Comparison of ENCODE assay signal across 29 cellular contexts in genomic region chr15:99096173-99096893, GRCh38. TPM values are rescaled to one million over a fixed set of nuclear protein-coding genes. Genes with fewer than 3 reads are reported as not detected.
DNase-seq lines count a peak whose midpoint lies in the region; ATAC-seq and TF ChIP-seq lines count a peak whose summit lies in the region.
"Had no signal": no experiment of that assay in that cellular context is flagged by ENCODE, and none has a peak within 500 bp of the region (broad histone marks: within the 10 kb centered on the region; RNA-seq: fewer than 3 reads in every experiment).

No MANE protein-coding gene starts in this region.

- peak; percentile 24 for DNase-seq in activated CD4-positive, CD25-positive, alpha-beta regulatory T cell treated with anti-CD3 and anti-CD28 coated beads, Interleukin-2, amount 50 U/mL, for 72 hours
- no peak for DNase-seq in activated CD4-positive, CD25-positive, alpha-beta regulatory T cell (lab: John Stamatoyannopoulos, UW)
- DNase-seq in esophagus muscularis mucosa (ENCODE audit: extremely low spot score) (no peak), mesenteric fat pad (ENCODE audit: low spot score) (peak; percentile 64), PC-9 (no peak), coronary artery (ENCODE audit: low spot score) (no peak)
- DNase-seq in stimulated activated effector memory CD8-positive, alpha-beta T cell treated with anti-CD3 and anti-CD28 coated beads, Interleukin-12 subunit alpha, Interleukin-12 subunit beta, amount 100 ng/mL, for 72 hours (ENCODE audit: low spot score in 2 of 2), result no peak
- DNase-seq: Caco-2, DMS 273 treated with DMSO at 0.1 percent for 48 hours, DMS79, EL, GDM1, GOT3, HCEC 1CT, MM.1S, NCI-H2029, NCI-H2227 treated with DMSO at 0.1 percent for 48 hours, NCI-H526 treated with DMSO at 0.1 percent for 48 hours, SHP77 had no signal

- no peaks in the 10 kb centered on the region for H4K20me1 ChIP-seq in PC-9 (ENCODE audit: insufficient read depth)

- no peak overlapping the region for H2AFZ ChIP-seq in PC-9

- H3K9me3 Mint-ChIP-seq in stimulated activated effector memory CD8-positive, alpha-beta T cell treated with anti-CD3 and anti-CD28 coated beads, Interleukin-12 subunit alpha, Interleukin-12 subunit beta, amount 100 ng/mL, for 72 hours, result no peaks in the 10 kb centered on the region
- H3K9me3 Mint-ChIP-seq: CD8-positive, alpha-beta T cell; IgD-negative memory B cell had no signal

- H3K27ac Mint-ChIP-seq in stimulated activated effector memory CD8-positive, alpha-beta T cell treated with anti-CD3 and anti-CD28 coated beads, Interleukin-12 subunit alpha, Interleukin-12 subunit beta, amount 100 ng/mL, for 72 hours, result no peak overlapping the region
- H3K27ac Mint-ChIP-seq: B cell; CD8-positive, alpha-beta T cell; IgD-negative memory B cell had no signal

- whole genome bisulfite sequencing in esophagus muscularis mucosa, result 90% methylated on average over 11 of the region's 11 CpGs

- TF ChIP-seq CTCF in esophagus muscularis mucosa (IDR thresholded peaks at IDR 0.05), result no peak
- TF ChIP-seq CTCF in PC-9 (conservative IDR thresholded peaks at IDR 0.05), result no peak
- no peak for TF ChIP-seq CTCF in coronary artery (IDR thresholded peaks at IDR 0.05)

- H3K9me2 ChIP-seq in PC-9 (ENCODE audit: insufficient read depth), result no peaks in the 10 kb centered on the region

- H3K27ac ChIP-seq in esophagus muscularis mucosa (replicated peaks in 1 of 4) (peak overlapping the region; percentile 90 to 96 (median 94)), PC-9 (no peak overlapping the region), coronary artery (no peak overlapping the region)
- H3K27ac ChIP-seq: 22Rv1, C4-2B, KMS-11, RWPE1 had no signal

- no peak overlapping the region for H3K4me2 ChIP-seq in PC-9
- H3K4me2 ChIP-seq: KMS-11 had no signal

- no peaks in the 10 kb centered on the region for H3K4me1 Mint-ChIP-seq in stimulated activated effector memory CD8-positive, alpha-beta T cell treated with anti-CD3 and anti-CD28 coated beads, Interleukin-12 subunit alpha, Interleukin-12 subunit beta, amount 100 ng/mL, for 72 hours

- no peaks in the 10 kb centered on the region for H3K79me2 ChIP-seq in PC-9 (ENCODE audit: low read depth)

- intact Hi-C loops in esophagus muscularis mucosa (cut with DNase I), result no loop called here
- intact Hi-C loops in PC-9 (cut with micrococcal nuclease; ENCODE audit: unreplicated experiment), result no loop called here

- CTCF ChIA-PET in PC-9 (lab: Charles Lee), result no interaction called here

- no peak for TF ChIP-seq POLR2A in esophagus muscularis mucosa (IDR thresholded peaks at IDR 0.05; ENCODE audit: low read depth)
- TF ChIP-seq POLR2A in GM18505 (IDR thresholded peaks at IDR 0.05; ENCODE audit: borderline replicate concordance, extremely low read depth, insufficient read depth, insufficient read length), result no peak

- no peak for TF ChIP-seq EP300 in esophagus muscularis mucosa (IDR thresholded peaks at IDR 0.05)

- no peaks in the 10 kb centered on the region for H3K36me3 Mint-ChIP-seq in stimulated activated effector memory CD8-positive, alpha-beta T cell treated with anti-CD3 and anti-CD28 coated beads, Interleukin-12 subunit alpha, Interleukin-12 subunit beta, amount 100 ng/mL, for 72 hours
- H3K36me3 Mint-ChIP-seq: CD8-positive, alpha-beta T cell; IgD-negative memory B cell had no signal

- H3K4me3 Mint-ChIP-seq in stimulated activated effector memory CD8-positive, alpha-beta T cell treated with anti-CD3 and anti-CD28 coated beads, Interleukin-12 subunit alpha, Interleukin-12 subunit beta, amount 100 ng/mL, for 72 hours, result no peak overlapping the region
- H3K4me3 Mint-ChIP-seq: B cell; CD8-positive, alpha-beta T cell; IgD-negative memory B cell had no signal

- H3K4me3 ChIP-seq in esophagus muscularis mucosa (no peak overlapping the region), PC-9 (no peak overlapping the region), coronary artery (no peak overlapping the region)
- H3K4me3 ChIP-seq: GM12878 had no signal

- peak; percentile 17 for ATAC-seq in stimulated activated effector memory CD8-positive, alpha-beta T cell treated with anti-CD3 and anti-CD28 coated beads, Interleukin-12 subunit alpha, Interleukin-12 subunit beta, amount 100 ng/mL, for 72 hours
- no peak for ATAC-seq in GM18505 (IDR thresholded peaks at IDR 0.05; ENCODE audit: unreplicated experiment)
- ATAC-seq: CD8-positive, alpha-beta T cell; GM12878; Panc1 had no signal

- H3K36me3 ChIP-seq in esophagus muscularis mucosa (peaks cover 0 to under 1% (median 0%) of the 10 kb centered on the region in 4 donors), PC-9 (ENCODE audit: low read depth) (no peaks in the 10 kb centered on the region)

- H3K27me3 ChIP-seq in esophagus muscularis mucosa, result peaks cover 0 to 9% (median 0%) of the 10 kb centered on the region in 4 donors
- H3K27me3 ChIP-seq in PC-9 (ENCODE audit: insufficient read depth, low read depth), result peaks cover 6% of the 10 kb centered on the region; the same call in 1 of the 2 replicates

- no TSS peak for BruUV-seq in PC-9 (replicated peaks; lab: Mats Ljungman, UMichigan)

- H3F3A ChIP-seq in PC-9 (ENCODE audit: insufficient read depth, low read depth), result no peaks in the 10 kb centered on the region

- POLR2A ChIA-PET in PC-9 (lab: Charles Lee; ENCODE audit: unreplicated experiment), result no interaction called here

- H3K4me1 ChIP-seq in esophagus muscularis mucosa, result peaks cover 0 to 55% (median 52%) of the 10 kb centered on the region in 4 donors
- H3K4me1 ChIP-seq in PC-9 (replicated peaks; ENCODE audit: insufficient read depth), result no peaks in the 10 kb centered on the region
- H3K4me1 ChIP-seq: Caco-2 had no signal

- H3K9me3 ChIP-seq in esophagus muscularis mucosa, result no peaks in the 10 kb centered on the region
- H3K9me3 ChIP-seq in PC-9 (ENCODE audit: insufficient read depth, low read depth), result no peaks in the 10 kb centered on the region
- H3K9me3 ChIP-seq: Caco-2 had no signal

RNA-seq across cellular contexts. Expression of gene SYNM, which starts 8.5 kb away (rescaled TPM):
- total RNA-seq in esophagus muscularis mucosa (1,000 to 10,000 TPM; 1,866 to 2,563 (median 2,454) TPM), mesenteric fat pad (36.4 TPM), PC-9 (2021) (2.2 and 2.4 TPM in 2 replicates)

Comparison
In these comparisons a context has a peak if more than half of its experiments do, and no peak if none do; other contexts are left out.
1. DNase-seq: peak in activated CD4-positive, CD25-positive, alpha-beta regulatory T cell treated with anti-CD3 and anti-CD28 coated beads, Interleukin-2, amount 50 U/mL, for 72 hours (single experiment) and mesenteric fat pad (single experiment); none in activated CD4-positive, CD25-positive, alpha-beta regulatory T cell (0 of 4), esophagus muscularis mucosa (single experiment), stimulated activated effector memory CD8-positive, alpha-beta T cell treated with anti-CD3 and anti-CD28 coated beads, Interleukin-12 subunit alpha, Interleukin-12 subunit beta, amount 100 ng/mL, for 72 hours (0 of 2), PC-9 (0 of 2) and coronary artery (single experiment).
2. H3K27ac ChIP-seq: peak in esophagus muscularis mucosa (4 of 4); none in PC-9 (single experiment) and coronary artery (0 of 2).
3. RNA of gene SYNM, which starts 8.5 kb away (total RNA-seq): 1,866 to 2,563 TPM in esophagus muscularis mucosa; 36.4 TPM in mesenteric fat pad (single experiment) and 2.2 to 2.4 TPM in PC-9; every median in the first group is over 10 times any median in the second.